ENCODE assay signal across 8 cellular contexts in the genomic region with DNA sequence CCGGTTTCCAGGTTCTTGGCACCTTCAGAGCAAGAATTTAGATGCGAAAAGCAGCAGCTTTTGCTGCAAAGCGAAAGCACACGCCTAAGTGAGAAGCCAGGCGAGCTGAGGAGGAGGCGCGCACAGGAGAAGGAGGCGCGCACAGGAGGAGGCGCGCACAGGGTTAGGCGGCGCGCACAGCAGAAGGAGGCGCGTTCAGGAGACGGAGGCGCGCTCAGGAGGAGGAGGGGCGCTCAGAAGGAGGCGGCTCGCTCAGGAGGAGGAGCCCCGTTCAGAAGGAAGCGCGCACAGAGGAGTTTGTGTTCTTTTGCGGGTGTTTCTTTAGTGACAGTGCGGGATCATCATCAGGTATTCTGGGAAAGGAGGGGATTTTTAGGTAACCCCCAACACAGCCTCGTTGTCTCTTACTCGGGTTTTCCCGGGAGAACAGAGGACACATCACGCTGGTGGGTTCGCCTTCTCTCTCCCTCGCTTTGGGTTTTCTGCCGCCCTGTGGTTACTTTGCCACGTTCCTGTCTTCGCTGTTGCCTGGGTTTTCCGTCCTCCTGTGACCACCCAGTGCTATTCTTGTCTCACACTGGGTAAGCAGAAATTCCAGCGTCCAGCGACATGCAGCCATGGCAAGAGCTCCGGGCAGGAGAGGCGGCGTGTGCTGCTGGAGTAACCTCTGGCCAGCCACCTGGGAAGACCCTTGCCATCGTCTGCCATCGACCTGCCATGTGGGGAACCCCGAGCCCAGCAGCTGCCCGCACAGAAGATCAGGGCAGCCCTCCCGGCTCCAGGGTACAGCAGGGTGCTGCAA. TPM values are rescaled to one million over a fixed set of nuclear protein-coding genes. Genes with fewer than 3 reads are reported as not detected.
A peak's percentile ranks its signal among the peaks of the same experiment; 100 is the strongest.
DNase-seq lines count a peak whose midpoint lies in the region; ATAC-seq and TF ChIP-seq lines count a peak whose summit lies in the region.

No MANE protein-coding gene starts in this region.

- POLR2A ChIA-PET in T-cell (lab: Charles Lee) = interaction anchor here in 1 of 2 donors (0.7 kb wide), 1 partner anchor 71 kb away, joined by 4 read pairs; no protein-coding TSS in a partner anchor

- peak overlapping the region in 18 of 21 experiments; percentile 39 to 80 (median 67) for H3K27ac ChIP-seq in skin epidermis
- H3K27ac ChIP-seq in MM.1S (ENCODE audit: low read length) = no peak overlapping the region

- H3K27me3 Mint-ChIP-seq in T-cell = no peaks in the 10 kb centered on the region

- H3K27me3 ChIP-seq in MM.1S (replicated peaks; ENCODE audit: insufficient read depth, low read length) = no peaks in the 10 kb centered on the region

- no peaks in the 10 kb centered on the region for H3F3A ChIP-seq in MM.1S (ENCODE audit: insufficient read depth, low read length)

- peak overlapping the region; percentile 82 to 88 for H3K27ac Mint-ChIP-seq in T-cell

- H3K36me3 Mint-ChIP-seq in T-cell = peaks cover 29% of the 10 kb centered on the region

- ATAC-seq in HG03108 (IDR thresholded peaks at IDR 0.05; ENCODE audit: unreplicated experiment) = peak; percentile 90
- peak; percentile 93 to 96 (median 94) for ATAC-seq in T-cell (replicated peaks in 1 of 4)

- peaks cover 6 to 16% (median 11%) of the 10 kb centered on the region in 3 donors for H3K4me1 Mint-ChIP-seq in T-cell

- no peaks in the 10 kb centered on the region for H3K9me3 Mint-ChIP-seq in T-cell

- H3K4me3 ChIP-seq in skin epidermis = peak overlapping the region; percentile 24 to 50 (median 42)
- H3K4me3 ChIP-seq in MM.1S (ENCODE audit: low read length) = no peak overlapping the region

- H3K9ac ChIP-seq in MM.1S (ENCODE audit: low read length) = no peak overlapping the region

- no peaks in the 10 kb centered on the region for H3K9me2 ChIP-seq in MM.1S (replicated peaks; ENCODE audit: insufficient read depth, low read length)

- TF ChIP-seq CTCF in MM.1S (IDR thresholded peaks at IDR 0.05; ENCODE audit: low read length) = no peak

- H3K79me2 ChIP-seq in MM.1S (ENCODE audit: low read length) = no peaks in the 10 kb centered on the region

- no peak overlapping the region for H3K4me2 ChIP-seq in MM.1S (ENCODE audit: low read depth, low read length)

- H2AFZ ChIP-seq in MM.1S (ENCODE audit: low read length) = no peak overlapping the region

- DNase-seq in NCI-H2081 (lab: John Stamatoyannopoulos, UW) (peak; percentile 34 to 52), NCI-H2081 treated with DMSO at 0.1 percent for 48 hours (lab: John Stamatoyannopoulos, UW) (no peak), T-cell (peak in 32 of 34 experiments; percentile 47 to 84 (median 70)), anterior cingulate cortex (lab: John Stamatoyannopoulos, UW) (peak in 44 of 58 donors; percentile 14 to 75 (median 57)), hepatic stellate cell (ENCODE audit: low spot score) (peak; percentile 72), MM.1S (no peak)

- no peaks in the 10 kb centered on the region for H3K4me1 ChIP-seq in MM.1S (ENCODE audit: low read length)

- CTCF ChIA-PET in T-cell (lab: Charles Lee) = interaction anchor here (0.7 to 1.2 kb wide), 3 partner anchors 442 to 703 kb away, joined by 3 to 7 read pairs (median 3); no protein-coding TSS in a partner anchor

- H3K36me3 ChIP-seq in MM.1S (replicated peaks; ENCODE audit: insufficient read depth, low read length) = no peaks in the 10 kb centered on the region

- H3K4me3 Mint-ChIP-seq in T-cell = peak overlapping the region; percentile 81 to 87 (median 83)

- no peaks in the 10 kb centered on the region for H3K9me3 ChIP-seq in MM.1S (replicated peaks; ENCODE audit: insufficient read depth, low read length)

- H4K20me1 ChIP-seq in MM.1S (ENCODE audit: insufficient read depth, low read length) = no peaks in the 10 kb centered on the region

RNA-seq across cellular contexts. Expression of a gene that starts 47.0 kb away (rescaled TPM):
- total RNA-seq in T-cell = 10 to 100 TPM; 39.7 to 71.5 (median 52.5) TPM

RNA-seq across cellular contexts. Expression of a gene that starts 47.1 kb away (rescaled TPM):
- total RNA-seq in T-cell = 10 to 100 TPM; 17.6 to 30.7 (median 26.2) TPM

Comparison
In these comparisons a context has a peak if more than half of its experiments do, and no peak if none do; other contexts are left out.
1. DNase-seq: peak in NCI-H2081 (2 of 2), T-cell (32 of 34), anterior cingulate cortex (44 of 58) and hepatic stellate cell (single experiment); none in NCI-H2081 treated with DMSO at 0.1 percent for 48 hours (single experiment) and MM.1S (single experiment).